Comparison of ENCODE assay signal across 9 cellular contexts in genomic region chr5:1456110-1456881, GRCh38. TPM values are rescaled to one million over a fixed set of nuclear protein-coding genes. Genes with fewer than 3 reads are reported as not detected.
"Had no signal": no experiment of that assay in that cellular context is flagged by ENCODE, and none has a peak within 500 bp of the region (broad histone marks: within the 10 kb centered on the region; RNA-seq: fewer than 3 reads in every experiment).

No MANE protein-coding gene starts in this region.

RNA-seq across cellular contexts. Expression of gene SLC6A3, which starts 11.1 kb away (rescaled TPM):
- total RNA-seq: natural killer cell, occipital lobe, osteocyte, pancreas, pulmonary artery endothelial cell, sciatic nerve, smooth muscle cell, stomach, temporal lobe had no signal
- polyA plus RNA-seq: pancreas, smooth muscle cell had no signal
